In the genomic region with DNA sequence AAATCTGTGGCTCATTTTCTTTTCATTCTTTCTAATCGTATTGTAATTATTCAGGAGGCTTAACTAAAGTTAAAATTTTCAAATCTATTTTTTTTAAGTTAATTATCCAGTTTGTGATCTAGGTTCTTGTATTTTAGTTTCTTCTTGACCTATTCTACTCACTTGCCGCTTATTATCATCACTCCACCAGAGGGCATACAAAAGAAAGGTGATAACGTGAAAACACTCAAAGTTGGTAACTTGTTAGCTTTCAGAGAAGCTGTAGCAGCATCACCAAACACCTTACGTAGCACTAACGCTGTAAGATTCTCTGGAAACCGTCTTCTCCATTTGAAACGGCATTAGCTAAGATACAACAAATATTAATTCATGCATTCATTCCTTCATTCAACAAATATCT, we compare ENCODE assay signal across 10 cellular contexts. TPM values are rescaled to one million over a fixed set of nuclear protein-coding genes. Genes with fewer than 3 reads are reported as not detected.
DNase-seq lines count a peak whose midpoint lies in the region; TF ChIP-seq lines count a peak whose summit lies in the region.
"Had no signal": no experiment of that assay in that cellular context is flagged by ENCODE, and none has a peak within 500 bp of the region (broad histone marks: within the 10 kb centered on the region; RNA-seq: fewer than 3 reads in every experiment).

No MANE protein-coding gene starts in this region.

- CTCF ChIA-PET in HEK293 (lab: Yijun Ruan, JAX) = interaction anchor here (0.9 to 1.2 kb wide), 3 partner anchors 111 to 116 kb away, joined by 3 to 4 read pairs (median 3); partner anchors contain the start of gene ACTL6A

- DNase-seq in Caki2 (ENCODE audit: low read depth) (peak; percentile 36), kidney tubule cell (ENCODE audit: low spot score) (peak; percentile 27), transverse colon (no peak), epidermal melanocyte (ENCODE audit: insufficient read length, low spot score) (no peak)
- no peak for DNase-seq in activated CD4-positive, alpha-beta T cell treated with anti-CD3 and anti-CD28 coated beads, Interleukin-2, amount 50 U/mL, for 48 hours
- DNase-seq in activated CD4-positive, alpha-beta T cell treated with anti-CD3 and anti-CD28 coated beads for 4 hours = no peak
- DNase-seq: KG1; stimulated activated CD4-positive, alpha-beta T cell treated with anti-CD3 and anti-CD28 coated beads, Interleukin-4, amount 100 ng/mL, for 4 hours had no signal

- H3K9me3 ChIP-seq in HEK293 (ENCODE audit: control insufficient read depth, insufficient read depth, low read depth, low read length) (no peaks in the 10 kb centered on the region), transverse colon (no peaks in the 10 kb centered on the region)

- H3K36me3 ChIP-seq in HEK293 (ENCODE audit: control insufficient read depth in 2 of 2, insufficient read depth in 1 of 2, low read length in 2 of 2) (no peaks in the 10 kb centered on the region), transverse colon (no peaks in the 10 kb centered on the region)

- H3K4me3 ChIP-seq in HEK293 (ENCODE audit: low read depth, low read length) (no peak overlapping the region), transverse colon (no peak overlapping the region)

- intact Hi-C loops in transverse colon (cut with DNase I; ENCODE audit: low total_unique reads) = no loop called here

- 55 to 61% methylated on average over 7 of the region's 7 CpGs for WGBS in transverse colon (ENCODE audit: low coverage in 1 of 2), 2 donors

- TF ChIP-seq EP300 in transverse colon (IDR thresholded peaks at IDR 0.05; ENCODE audit: low read depth) = no peak

- TF ChIP-seq CTCF in HEK293 (tag by site-specific recombination; IDR thresholded peaks at IDR 0.05) = peak; percentile 26; the same call in 1 of the 2 replicates
- peak; percentile 75 for TF ChIP-seq CTCF in VCaP (conservative IDR thresholded peaks at IDR 0.05)
- TF ChIP-seq CTCF in transverse colon (IDR thresholded peaks at IDR 0.05) = peak in 1 of 5 experiments; percentile 10

- peaks cover 17% of the 10 kb centered on the region for H3K27me3 ChIP-seq in transverse colon

- no peaks in the 10 kb centered on the region; the same call in 1 of the 2 replicates for H3K4me1 ChIP-seq in HEK293 (ENCODE audit: control insufficient read depth, insufficient read depth, low read length)
- peaks cover 0 to 17% (median 0%) of the 10 kb centered on the region in 4 donors for H3K4me1 ChIP-seq in transverse colon

- H3K27ac ChIP-seq in HEK293 (ENCODE audit: extremely low read depth, low read depth, low read length) (no peak overlapping the region), VCaP (no peak overlapping the region), transverse colon (no peak overlapping the region)

- POLR2A ChIA-PET in HEK293 (lab: Yijun Ruan, JAX) = no interaction called here

- no peak for TF ChIP-seq POLR2A in transverse colon (IDR thresholded peaks at IDR 0.05)

- in situ Hi-C loops in Caki2 (cut with HindIII; ENCODE audit: low pct_unique_long_range_greater_than_20kb, low sequenced_read_pairs) = no loop called here
- in situ Hi-C loops in transverse colon (cut with MboI; ENCODE audit: low pct_ligation_motif_present in 1 of 4, low pct_unique_long_range_greater_than_20kb in 1 of 4, low sequenced_read_pairs in 3 of 4) = loop anchor here in 1 of 4 donors (25.0 kb wide), 1 partner anchor 116 kb away; the partner anchor contains the start of gene ACTL6A

TF ChIP-seq in HEK293, 187 proteins besides CTCF, POLR2A, EP300 and RAD21:
- TF ChIP-seq, protein P1, sequence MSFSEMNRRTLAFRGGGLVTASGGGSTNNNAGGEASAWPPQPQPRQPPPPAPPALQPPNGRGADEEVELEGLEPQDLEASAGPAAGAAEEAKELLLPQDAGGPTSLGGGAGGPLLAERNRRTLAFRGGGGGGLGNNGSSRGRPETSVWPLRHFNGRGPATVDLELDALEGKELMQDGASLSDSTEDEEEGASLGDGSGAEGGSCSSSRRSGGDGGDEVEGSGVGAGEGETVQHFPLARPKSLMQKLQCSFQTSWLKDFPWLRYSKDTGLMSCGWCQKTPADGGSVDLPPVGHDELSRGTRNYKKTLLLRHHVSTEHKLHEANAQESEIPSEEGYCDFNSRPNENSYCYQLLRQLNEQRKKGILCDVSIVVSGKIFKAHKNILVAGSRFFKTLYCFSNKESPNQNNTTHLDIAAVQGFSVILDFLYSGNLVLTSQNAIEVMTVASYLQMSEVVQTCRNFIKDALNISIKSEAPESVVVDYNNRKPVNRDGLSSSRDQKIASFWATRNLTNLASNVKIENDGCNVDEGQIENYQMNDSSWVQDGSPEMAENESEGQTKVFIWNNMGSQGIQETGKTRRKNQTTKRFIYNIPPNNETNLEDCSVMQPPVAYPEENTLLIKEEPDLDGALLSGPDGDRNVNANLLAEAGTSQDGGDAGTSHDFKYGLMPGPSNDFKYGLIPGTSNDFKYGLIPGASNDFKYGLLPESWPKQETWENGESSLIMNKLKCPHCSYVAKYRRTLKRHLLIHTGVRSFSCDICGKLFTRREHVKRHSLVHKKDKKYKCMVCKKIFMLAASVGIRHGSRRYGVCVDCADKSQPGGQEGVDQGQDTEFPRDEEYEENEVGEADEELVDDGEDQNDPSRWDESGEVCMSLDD (tag by site-specific recombination; IDR thresholded peaks at IDR 0.05) = no peak
- TF ChIP-seq KLF7 (tag by site-specific recombination; IDR thresholded peaks at IDR 0.05; ENCODE audit: borderline replicate concordance) (no peak), REST (tag by site-specific recombination; IDR thresholded peaks at IDR 0.05) (no peak), ZNF555 (tag by site-specific recombination; conservative IDR thresholded peaks at IDR 0.05) (no peak), ZNF626 (tag by site-specific recombination; IDR thresholded peaks at IDR 0.05) (no peak), ZNF248 (tag by site-specific recombination; IDR thresholded peaks at IDR 0.05) (no peak), ZNF214 (tag by site-specific recombination; IDR thresholded peaks at IDR 0.05; ENCODE audit: borderline replicate concordance) (no peak)
- TF ChIP-seq, protein P2, sequence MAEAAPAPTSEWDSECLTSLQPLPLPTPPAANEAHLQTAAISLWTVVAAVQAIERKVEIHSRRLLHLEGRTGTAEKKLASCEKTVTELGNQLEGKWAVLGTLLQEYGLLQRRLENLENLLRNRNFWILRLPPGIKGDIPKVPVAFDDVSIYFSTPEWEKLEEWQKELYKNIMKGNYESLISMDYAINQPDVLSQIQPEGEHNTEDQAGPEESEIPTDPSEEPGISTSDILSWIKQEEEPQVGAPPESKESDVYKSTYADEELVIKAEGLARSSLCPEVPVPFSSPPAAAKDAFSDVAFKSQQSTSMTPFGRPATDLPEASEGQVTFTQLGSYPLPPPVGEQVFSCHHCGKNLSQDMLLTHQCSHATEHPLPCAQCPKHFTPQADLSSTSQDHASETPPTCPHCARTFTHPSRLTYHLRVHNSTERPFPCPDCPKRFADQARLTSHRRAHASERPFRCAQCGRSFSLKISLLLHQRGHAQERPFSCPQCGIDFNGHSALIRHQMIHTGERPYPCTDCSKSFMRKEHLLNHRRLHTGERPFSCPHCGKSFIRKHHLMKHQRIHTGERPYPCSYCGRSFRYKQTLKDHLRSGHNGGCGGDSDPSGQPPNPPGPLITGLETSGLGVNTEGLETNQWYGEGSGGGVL (tag by site-specific recombination; IDR thresholded peaks at IDR 0.05) = no peak

RNA-seq across cellular contexts. Expression of gene GNB4, which starts 4.8 kb away (rescaled TPM):
- total RNA-seq in Caki2 (2014; rRNA removed; shearing (Covaris generic); ENCODE audit: low replicate concordance) = 42.6 and 50.1 TPM in 2 replicates
- total RNA-seq in transverse colon = 10 to 100 TPM in 2 of 4 donors, 1 to 10 TPM in 2; 9.0 to 11.6 (median 10.2) TPM

Comparison
In these comparisons a context has a peak if more than half of its experiments do, and no peak if none do; other contexts are left out.
1. DNase-seq: peak in Caki2 (single experiment) and kidney tubule cell (single experiment); none in transverse colon (single experiment), activated CD4-positive, alpha-beta T cell treated with anti-CD3 and anti-CD28 coated beads, Interleukin-2, amount 50 U/mL, for 48 hours (0 of 2), activated CD4-positive, alpha-beta T cell treated with anti-CD3 and anti-CD28 coated beads for 4 hours (0 of 2) and epidermal melanocyte (single experiment).